ENCODE assay signal across 12 cellular contexts in genomic region chr2:127389778-127390435, GRCh38. TPM values are rescaled to one million over a fixed set of nuclear protein-coding genes. Genes with fewer than 3 reads are reported as not detected.
A peak's percentile ranks its signal among the peaks of the same experiment; 100 is the strongest.
DNase-seq lines count a peak whose midpoint lies in the region; ATAC-seq, FAIRE-seq and TF ChIP-seq lines count a peak whose summit lies in the region.
"Had no signal": no experiment of that assay in that cellular context is flagged by ENCODE, and none has a peak within 500 bp of the region (broad histone marks: within the 10 kb centered on the region; RNA-seq: fewer than 3 reads in every experiment).

No MANE protein-coding gene starts in this region.

- TF ChIP-seq CTCF in IMR-90 (conservative IDR thresholded peaks at IDR 0.05; ENCODE audit: low read depth, low read length) (no peak), mesothelial cell of epicardium (IDR thresholded peaks at IDR 0.05; ENCODE audit: unreplicated experiment) (no peak), GM13976 (IDR thresholded peaks at IDR 0.05; ENCODE audit: borderline replicate concordance, control extremely low read depth, extremely low read depth, insufficient read depth, missing control alignments) (no peak)

- H3K4me1 Mint-ChIP-seq in mesothelial cell of epicardium: peaks cover 34% of the 10 kb centered on the region

- no peak overlapping the region for H2BK20ac ChIP-seq in IMR-90 (ENCODE audit: low read depth, low read length)

- no peak overlapping the region; the same call in 1 of the 2 replicates for H2AK5ac ChIP-seq in IMR-90 (ENCODE audit: low read depth, low read length)

- ATAC-seq in IMR-90 (ENCODE audit: low read depth): no peak

- TF ChIP-seq POLR2A in GM12891 (IDR thresholded peaks at IDR 0.05; ENCODE audit: low read depth, low read length): no peak
- no peak for TF ChIP-seq POLR2A in IMR-90 (IDR thresholded peaks at IDR 0.05; ENCODE audit: low read depth, low read length)

- H2AFZ ChIP-seq in IMR-90 (replicated peaks; ENCODE audit: low read length, poor library complexity): no peak overlapping the region

- H3K18ac ChIP-seq in IMR-90 (ENCODE audit: low read depth, low read length): no peak overlapping the region

- H3K27ac Mint-ChIP-seq in mesothelial cell of epicardium: peak overlapping the region; percentile 66

- H4K20me1 ChIP-seq in IMR-90 (ENCODE audit: insufficient read depth, low read length): peaks cover 18% of the 10 kb centered on the region

- H2BK5ac ChIP-seq in IMR-90 (ENCODE audit: low read depth, low read length, poor library complexity, severe bottlenecking): no peak overlapping the region

- no peak overlapping the region for H2BK120ac ChIP-seq in IMR-90 (ENCODE audit: low read depth, low read length)

- H3K36me3 ChIP-seq in IMR-90 (ENCODE audit: control insufficient read depth, insufficient read depth, low read length) (no peaks in the 10 kb centered on the region), small intestine (ENCODE audit: control insufficient read depth in 2 of 2, insufficient read depth in 2 of 2, low read length in 2 of 2) (no peaks in the 10 kb centered on the region)

- H3K4me3 Mint-ChIP-seq in mesothelial cell of epicardium: no peak overlapping the region

- H3K9me1 ChIP-seq in IMR-90 (ENCODE audit: insufficient read depth, low read length): 0 out of 2 replicates have a peak, but pooled peaks cover 4% of the 10 kb centered on the region

- no peak overlapping the region for H3K14ac ChIP-seq in IMR-90 (replicated peaks; ENCODE audit: low read depth, low read length)

- intact Hi-C loops in IMR-90 (cut with micrococcal nuclease): loop anchor here (10.0 kb wide), 1 partner anchor 85 kb away; no protein-coding TSS in a partner anchor

- in situ Hi-C loops in IMR-90 (cut with MboI; ENCODE audit: low sequenced_read_pairs): no loop called here
- in situ Hi-C loops in GM13976 (cut with MboI; ENCODE audit: low sequenced_read_pairs, unreplicated experiment): no loop called here

- H3K4ac ChIP-seq in IMR-90 (ENCODE audit: low read depth, low read length): no peak overlapping the region

- H3K27me3 ChIP-seq in IMR-90 (ENCODE audit: control insufficient read depth, insufficient read depth, low read length): no peaks in the 10 kb centered on the region
- no peaks in the 10 kb centered on the region for H3K27me3 ChIP-seq in small intestine (ENCODE audit: control insufficient read depth in 2 of 2, insufficient read depth in 2 of 2, low read length in 2 of 2)

- TF ChIP-seq RAD21 in IMR-90 (IDR thresholded peaks at IDR 0.05; ENCODE audit: low read length): no peak

- POLR2A ChIA-PET in IMR-90 (lab: Charles Lee; ENCODE audit: unreplicated experiment): no interaction called here

- CTCF ChIA-PET in IMR-90 (lab: Yijun Ruan, JAX): no interaction called here

- peaks cover 9 to 13% of the 10 kb centered on the region in 2 experiments; a peak in 2 of 4 replicates for H3K79me1 ChIP-seq in IMR-90 (ENCODE audit: low read depth in 1 of 2, low read length in 2 of 2)

- WGBS in IMR-90 (ENCODE audit: extremely low coverage in 2 of 2, insufficient read length in 1 of 2), 2 experiments: no CpG with 5 or more reads among the region's 5 CpGs
- 81 to 89% (median 87%) methylated on average over 5 of the region's 5 CpGs for WGBS in small intestine, 3 donors

- no TSS peak for BruUV-seq in IMR-90 (replicated peaks; lab: Mats Ljungman, UMichigan)

- H3K27me3 Mint-ChIP-seq in mesothelial cell of epicardium (ENCODE audit: low read depth): no peaks in the 10 kb centered on the region

- no peak overlapping the region for H2BK15ac ChIP-seq in IMR-90 (ENCODE audit: low read depth, low read length)

- peaks cover 10% of the 10 kb centered on the region for H3K9me3 Mint-ChIP-seq in mesothelial cell of epicardium

- H3K4me1 ChIP-seq in IMR-90 (ENCODE audit: control insufficient read depth, insufficient read depth, low read length) (peaks cover 1% of the 10 kb centered on the region; the same call in 1 of the 2 replicates), small intestine (ENCODE audit: control insufficient read depth in 2 of 2, insufficient read depth in 1 of 2, low read depth in 1 of 2, low read length in 1 of 2) (peaks cover 6 to 8% of the 10 kb centered on the region in 2 donors)

- dilution Hi-C loops in IMR-90 (cut with HindIII; ENCODE audit: low sequenced_read_pairs, unreplicated experiment): no loop called here

- no peak overlapping the region for H3K56ac ChIP-seq in IMR-90 (ENCODE audit: extremely low read depth, insufficient read depth, low read length)

- H3K36me3 Mint-ChIP-seq in mesothelial cell of epicardium: peaks cover 17% of the 10 kb centered on the region

- H4K5ac ChIP-seq in IMR-90 (ENCODE audit: low read depth, low read length): no peak overlapping the region

- H2AK9ac ChIP-seq in IMR-90 (replicated peaks; ENCODE audit: low read depth, low read length, poor library complexity): no peak overlapping the region

- H4K91ac ChIP-seq in IMR-90 (ENCODE audit: insufficient read depth, low read depth, low read length): no peak overlapping the region

- H3K9ac ChIP-seq in IMR-90 (ENCODE audit: low read depth, low read length): no peak overlapping the region

- no peak overlapping the region for H4K8ac ChIP-seq in IMR-90 (ENCODE audit: low read depth in 2 of 2, low read length in 2 of 2)

- H3K27ac ChIP-seq in IMR-90 (ENCODE audit: insufficient read depth, low read length) (no peak overlapping the region), small intestine (ENCODE audit: low read depth in 1 of 2, low read length in 1 of 2) (peak overlapping the region in 1 of 2 donors; percentile 23)

- no peak overlapping the region for H3K4me2 ChIP-seq in IMR-90 (ENCODE audit: low read depth, low read length)

- 0 out of 2 replicates have a peak overlapping the region, but pooled peaks have one; percentile 41 for H3K23ac ChIP-seq in IMR-90 (ENCODE audit: low read depth, low read length)

- FAIRE-seq in GM12891 (lab: Jason Lieb, UNC): peak; percentile 92
- no peak for FAIRE-seq in small intestine (lab: Jason Lieb, UNC)

- H3K9me3 ChIP-seq in IMR-90 (ENCODE audit: control insufficient read depth, insufficient read depth, low read length) (no peaks in the 10 kb centered on the region), small intestine (ENCODE audit: control insufficient read depth, low read depth) (no peaks in the 10 kb centered on the region)

- DNase-seq in GM12891 (ENCODE audit: insufficient read length, low spot score) (no peak), IMR-90 (no peak), T-helper 22 cell (ENCODE audit: low read depth) (peak; percentile 12), mesothelial cell of epicardium (ENCODE audit: low spot score in 2 of 2, unreplicated experiment in 2 of 2) (no peak), NCI-H345 treated with DMSO at 0.1 percent for 48 hours (lab: John Stamatoyannopoulos, UW; ENCODE audit: unreplicated experiment) (no peak), small intestine (no peak), GM13976 (ENCODE audit: low spot score) (no peak), NCI-H524 (lab: John Stamatoyannopoulos, UW) (no peak)
- DNase-seq: activated T-cell treated with anti-CD3 and anti-CD28 coated beads, Interleukin-2, amount 50 U/mL, for 1 hour; DND-41; NCI-H1092; Right ventricle myocardium superior had no signal

- H3K4me3 ChIP-seq in IMR-90 (ENCODE audit: insufficient read depth, low read depth, low read length) (no peak overlapping the region), small intestine (ENCODE audit: low read depth in 1 of 2, low read length in 2 of 2) (no peak overlapping the region)

TF ChIP-seq in GM12891, 5 proteins besides CTCF, POLR2A, EP300 and RAD21:
- TF ChIP-seq SPI1 (IDR thresholded peaks at IDR 0.05; ENCODE audit: low read depth, low read length): peak; percentile 89
- no peak for TF ChIP-seq TAF1 (IDR thresholded peaks at IDR 0.05; ENCODE audit: low read depth, low read length)
- no peak for TF ChIP-seq POU2F2 (IDR thresholded peaks at IDR 0.05; ENCODE audit: low read depth, low read length)
- no peak for TF ChIP-seq POLR2AphosphoS5 (IDR thresholded peaks at IDR 0.05; ENCODE audit: low read depth, low read length)

TF ChIP-seq in IMR-90, 13 proteins besides CTCF, POLR2A, EP300 and RAD21:
- TF ChIP-seq BHLHE40 (IDR thresholded peaks at IDR 0.05; ENCODE audit: low read depth, low read length) (no peak), RCOR1 (IDR thresholded peaks at IDR 0.05; ENCODE audit: insufficient replicate concordance, low read length) (no peak), CEBPB (IDR thresholded peaks at IDR 0.05; ENCODE audit: low read depth, low read length) (no peak), USF2 (IDR thresholded peaks at IDR 0.05; ENCODE audit: low read depth, low read length) (no peak), MAFK (IDR thresholded peaks at IDR 0.05; ENCODE audit: low read depth, low read length) (no peak)

RNA-seq across cellular contexts. Expression of gene MAP3K2, which starts 2.1 kb away (rescaled TPM):
- 6.7 TPM for polyA plus RNA-seq in GM12891 (2012; ENCODE audit: low read depth, missing spikeins)
- 30.8 and 31.9 TPM in 2 replicates for total RNA-seq in IMR-90 (2012; rRNA removed)
- polyA plus RNA-seq in IMR-90 (2012; rRNA removed): 6.2 and 6.5 TPM in 2 replicates
- polyA plus RNA-seq in IMR-90 (2012; cell fraction: cytosol; rRNA removed): 2.0 and 2.1 TPM in 2 replicates
- 3.2 and 7.7 TPM in 2 replicates for polyA plus RNA-seq in IMR-90 (2012; cell fraction: nucleus; rRNA removed; ENCODE audit: low replicate concordance)
- total RNA-seq in mesothelial cell of epicardium: 47.6 to 48.1 TPM (median 47.9 TPM) in 3 replicates
- 10 to 100 TPM in 1 of 3 donors, 1 to 10 TPM in 2; 6.7 to 12.7 (median 8.9) TPM for polyA plus RNA-seq in small intestine

RNA-seq across cellular contexts. Expression of gene PROC, which starts 28.3 kb away (rescaled TPM):
- not detected for polyA plus RNA-seq in GM12891 (2012; ENCODE audit: low read depth, missing spikeins)
- total RNA-seq in IMR-90 (2012; rRNA removed) (0.28 TPM in 1 of 2 replicates, not detected in the other), mesothelial cell of epicardium (0.24 to 0.25 TPM (median 0.25 TPM) in 3 replicates)
- polyA plus RNA-seq in IMR-90 (2012; rRNA removed) (0.07 TPM in 1 of 2 replicates, not detected in the other), small intestine (1 to 10 TPM; 1.0 to 6.0 (median 3.8) TPM)
- 0.10 TPM in 1 of 2 replicates, not detected in the other for polyA plus RNA-seq in IMR-90 (2012; cell fraction: cytosol; rRNA removed)
- 0.05 and 0.22 TPM in 2 replicates for polyA plus RNA-seq in IMR-90 (2012; cell fraction: nucleus; rRNA removed; ENCODE audit: low replicate concordance)
- total RNA-seq: Right ventricle myocardium superior had no signal
